8 cellular contexts compared by ENCODE assay signal in the genomic region with DNA sequence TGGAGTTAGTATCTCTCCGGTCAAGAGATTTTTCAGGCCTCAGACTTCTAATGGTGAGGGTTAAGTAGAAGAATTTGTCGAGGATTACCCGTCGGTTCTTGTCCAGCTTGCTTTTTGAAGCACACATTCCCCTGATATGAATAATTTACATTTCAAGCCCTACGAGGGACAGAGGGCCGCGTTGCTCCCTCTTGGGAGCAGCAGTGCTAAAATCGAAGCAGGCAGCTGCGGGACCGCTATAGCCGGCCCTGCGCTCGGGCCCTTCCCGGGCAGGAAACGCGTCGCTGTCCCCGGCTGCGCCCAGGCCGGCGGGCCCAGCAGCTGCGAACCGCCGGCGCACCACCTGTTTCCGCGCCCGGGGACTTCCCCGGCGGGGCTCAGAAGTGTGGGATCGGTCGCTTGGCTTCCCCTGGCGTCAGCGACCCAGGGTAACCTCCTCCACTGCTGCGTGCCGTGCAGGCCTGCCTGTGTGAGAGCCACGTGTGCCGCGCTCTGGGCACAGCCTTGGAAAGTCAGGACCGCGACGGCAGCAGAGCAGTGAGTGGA. TPM values are rescaled to one million over a fixed set of nuclear protein-coding genes. Genes with fewer than 3 reads are reported as not detected.
DNase-seq lines count a peak whose midpoint lies in the region; ATAC-seq and TF ChIP-seq lines count a peak whose summit lies in the region.
"Not testable (repeated sequence)": the region's sequence is repeated elsewhere in the genome, so short reads cannot be mapped to it uniquely, and the experiment has no call there.

No MANE protein-coding gene starts in this region.

- H3K4me3 ChIP-seq in NB4 (ENCODE audit: low read depth, low read length) (peak overlapping the region; percentile 60), breast epithelium (peak overlapping the region in 2 of 3 donors; percentile 0 to 34)

- H3K4me1 ChIP-seq in breast epithelium, result not testable (repeated sequence)

- H3K27ac ChIP-seq in breast epithelium, result peak overlapping the region; percentile 49 to 55

- ATAC-seq in GM18870 (IDR thresholded peaks at IDR 0.05; ENCODE audit: unreplicated experiment) (peak; percentile 50), HG02870 (IDR thresholded peaks at IDR 0.05; ENCODE audit: unreplicated experiment) (peak; percentile 78)

- in situ Hi-C loops in ACHN (cut with HindIII; ENCODE audit: low pct_ligation_motif_present, low pct_unique_long_range_greater_than_20kb, low sequenced_read_pairs), result not testable (repeated sequence)

- not testable (repeated sequence) for TF ChIP-seq CTCF in NB4 (IDR thresholded peaks at IDR 0.05; ENCODE audit: low read depth, low read length); breast epithelium (IDR thresholded peaks at IDR 0.05)

- not testable (repeated sequence) for H3K27me3 ChIP-seq in breast epithelium

- intact Hi-C loops in breast epithelium (cut with DNase I; ENCODE audit: low total_unique reads), result not testable (repeated sequence)

- H3K9me3 ChIP-seq in breast epithelium, result not testable (repeated sequence)

- TF ChIP-seq POLR2A in NB4 (IDR thresholded peaks at IDR 0.05; ENCODE audit: extremely low read depth, insufficient read length); breast epithelium (IDR thresholded peaks at IDR 0.05): not testable (repeated sequence)

- DNase-seq in ACHN, result peak; percentile 61
- DNase-seq in NB4 (ENCODE audit: low read depth), result peak; percentile 84
- DNase-seq in activated CD4-positive, alpha-beta T cell treated with anti-CD3 and anti-CD28 coated beads for 48 hours, result peak; percentile 83
- DNase-seq in breast epithelium (ENCODE audit: low spot score in 2 of 2), result peak in 1 of 2 donors; percentile 35
- DNase-seq in islet precursor cell, result peak; percentile 73
- peak; percentile 82 for DNase-seq in stimulated activated CD4-positive, alpha-beta T cell treated with anti-CD3 and anti-CD28 coated beads, Interleukin-15, amount 100 ng/mL, for 24 hours

- H3K36me3 ChIP-seq in breast epithelium, result not testable (repeated sequence)

RNA-seq across cellular contexts. Expression of a gene that starts 11.1 kb away (rescaled TPM):
- 10 to 100 TPM; 36.7 to 94.9 (median 48.3) TPM for total RNA-seq in breast epithelium

RNA-seq across cellular contexts. Expression of a gene that starts 32.0 kb away (rescaled TPM):
- total RNA-seq in breast epithelium, result 1 to 10 TPM in 2 of 3 donors, under 1 TPM in 1; 0.64 to 4.1 (median 2.3) TPM

RNA-seq across cellular contexts. Expression of a gene that starts 32.3 kb away (rescaled TPM):
- 10 to 100 TPM in 1 of 3 donors, 1 to 10 TPM in 2; 9.3 to 14.8 (median 9.5) TPM for total RNA-seq in breast epithelium
